1 cellular context compared by ENCODE assay signal in the genomic region with DNA sequence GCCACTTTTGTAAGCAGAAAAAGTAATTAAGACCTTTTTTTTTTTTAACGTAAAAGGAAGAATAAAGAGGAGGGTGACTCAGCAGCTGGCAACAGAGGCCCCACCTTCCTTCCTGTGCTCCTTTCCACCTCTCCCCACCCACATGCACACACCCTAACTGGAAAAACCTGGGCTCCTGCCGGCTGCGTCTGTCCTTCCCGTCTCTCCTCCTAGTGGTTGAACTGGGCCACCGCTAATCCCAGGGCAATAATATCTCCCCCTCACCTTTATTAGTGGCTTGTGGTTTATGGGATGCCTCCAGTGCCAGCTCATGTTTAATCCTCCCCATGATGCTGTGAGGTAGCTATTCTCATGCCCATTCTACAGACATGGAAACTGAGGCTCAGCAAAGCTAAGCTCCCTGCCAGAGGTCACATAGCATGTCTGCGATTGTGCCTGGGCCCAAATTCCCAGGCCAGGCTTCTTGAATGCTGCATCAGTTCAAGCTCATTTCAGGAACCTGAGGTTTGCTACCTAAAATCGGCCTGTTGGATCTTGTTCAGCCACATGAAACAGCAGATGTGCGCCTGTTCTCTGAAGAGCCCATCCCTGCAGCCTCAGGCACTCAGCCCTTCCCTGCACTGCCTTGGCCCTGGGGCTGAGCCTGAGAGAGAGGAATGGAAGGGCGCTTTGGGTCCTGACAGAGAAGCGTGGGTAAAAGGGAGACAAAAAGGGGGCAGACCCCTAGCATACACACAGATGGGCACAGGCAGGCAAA.
TF ChIP-seq lines count a peak whose summit lies in the region.

No MANE protein-coding gene starts in this region.

TF ChIP-seq in K562, 482 proteins besides CTCF, POLR2A, EP300 and RAD21 (continued from another document and continues in another):
- TF ChIP-seq, protein P1, sequence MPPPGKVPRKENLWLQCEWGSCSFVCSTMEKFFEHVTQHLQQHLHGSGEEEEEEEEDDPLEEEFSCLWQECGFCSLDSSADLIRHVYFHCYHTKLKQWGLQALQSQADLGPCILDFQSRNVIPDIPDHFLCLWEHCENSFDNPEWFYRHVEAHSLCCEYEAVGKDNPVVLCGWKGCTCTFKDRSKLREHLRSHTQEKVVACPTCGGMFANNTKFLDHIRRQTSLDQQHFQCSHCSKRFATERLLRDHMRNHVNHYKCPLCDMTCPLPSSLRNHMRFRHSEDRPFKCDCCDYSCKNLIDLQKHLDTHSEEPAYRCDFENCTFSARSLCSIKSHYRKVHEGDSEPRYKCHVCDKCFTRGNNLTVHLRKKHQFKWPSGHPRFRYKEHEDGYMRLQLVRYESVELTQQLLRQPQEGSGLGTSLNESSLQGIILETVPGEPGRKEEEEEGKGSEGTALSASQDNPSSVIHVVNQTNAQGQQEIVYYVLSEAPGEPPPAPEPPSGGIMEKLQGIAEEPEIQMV (tag; conservative IDR thresholded peaks at IDR 0.05; ENCODE audit: low read depth) = no peak
- TF ChIP-seq ETV6 (IDR thresholded peaks at IDR 0.05; ENCODE audit: borderline replicate concordance in 1 of 2, low read depth in 2 of 2, low read length in 1 of 2) (no peak), ETV6 (CRISPR knock-in tag; IDR thresholded peaks at IDR 0.05; ENCODE audit: borderline replicate concordance) (no peak), POLR2AphosphoS5 (IDR thresholded peaks at IDR 0.05; ENCODE audit: control insufficient read depth, insufficient read depth, low read depth, low read length) (0 out of 2 replicates have a peak, but pooled peaks have one; percentile 17), CBX1 (IDR thresholded peaks at IDR 0.05; ENCODE audit: low read depth) (peak; percentile 93; the same call in 1 of the 2 replicates), ESRRA (IDR thresholded peaks at IDR 0.05; ENCODE audit: borderline replicate concordance, low read depth) (peak; percentile 90), NFE2 (IDR thresholded peaks at IDR 0.05; ENCODE audit: low read depth) (peak; percentile 86), DMBX1 (CRISPR knock-in tag; IDR thresholded peaks at IDR 0.05; ENCODE audit: borderline replicate concordance) (peak; percentile 34; the same call in 1 of the 2 replicates), HNRNPUL1 (IDR thresholded peaks at IDR 0.05; ENCODE audit: low read length) (0 out of 2 replicates have a peak, but pooled peaks have one; percentile 42), RB1 (IDR thresholded peaks at IDR 0.05; ENCODE audit: low read depth) (peak; percentile 26; the same call in 1 of the 2 replicates), ZNF212 (CRISPR knock-in tag; IDR thresholded peaks at IDR 0.05) (no peak), HDGF (IDR thresholded peaks at IDR 0.05) (peak; percentile 94), GABPA (tag; conservative IDR thresholded peaks at IDR 0.05; ENCODE audit: low read depth) (0 out of 2 replicates have a peak, but pooled peaks have one; percentile 21), CBX3 (IDR thresholded peaks at IDR 0.05; ENCODE audit: borderline replicate concordance in 1 of 2, low read length in 2 of 2) (peak in 1 of 2 experiments; percentile 79; a peak in 1 of 3 replicates), C11orf30 (IDR thresholded peaks at IDR 0.05; ENCODE audit: low read depth) (peak; percentile 81), ZNF24 (IDR thresholded peaks at IDR 0.05) (peak; percentile 78), SOX6 (IDR thresholded peaks at IDR 0.05) (peak; percentile 50; the same call in 1 of the 2 replicates), CHD4 (IDR thresholded peaks at IDR 0.05; ENCODE audit: insufficient read depth, insufficient replicate concordance, low read depth, low read length, poor library complexity, severe bottlenecking) (peak; percentile 82), RBM34 (IDR thresholded peaks at IDR 0.05; ENCODE audit: borderline replicate concordance, insufficient read depth, low read length) (no peak), ZNF175 (CRISPR knock-in tag; IDR thresholded peaks at IDR 0.05; ENCODE audit: low read depth) (0 out of 2 replicates have a peak, but pooled peaks have one; percentile 31), FOXK2 (conservative IDR thresholded peaks at IDR 0.05 in 1 of 2, IDR thresholded peaks at IDR 0.05 in 1 of 2; ENCODE audit: low read depth in 2 of 2) (0 out of 4 replicates have a peak, but pooled peaks of 1 of the 2 experiments have one; percentile 36), TOE1 (IDR thresholded peaks at IDR 0.05; ENCODE audit: borderline replicate concordance) (peak; percentile 47; the same call in 1 of the 2 replicates), TOE1 (CRISPR knock-in tag; IDR thresholded peaks at IDR 0.05; ENCODE audit: borderline replicate concordance, low read depth) (no peak), ADNP (tag; IDR thresholded peaks at IDR 0.05) (peak; percentile 97), STAT5A (IDR thresholded peaks at IDR 0.05; ENCODE audit: borderline replicate concordance, low read length) (no peak), SMAD4 (CRISPR knock-in tag; conservative IDR thresholded peaks at IDR 0.05) (peak; percentile 48; the same call in 1 of the 2 replicates), SMARCA5 (IDR thresholded peaks at IDR 0.05) (peak; percentile 99), ZFP1 (CRISPR knock-in tag; IDR thresholded peaks at IDR 0.05) (no peak), ARID1B (IDR thresholded peaks at IDR 0.05) (peak; percentile 54; the same call in 1 of the 2 replicates), IFI16 (CRISPR knock-in tag; IDR thresholded peaks at IDR 0.05) (no peak), GATAD2A (IDR thresholded peaks at IDR 0.05) (peak; percentile 44; the same call in 1 of the 2 replicates), CREM (IDR thresholded peaks at IDR 0.05; ENCODE audit: low read depth) (peak; percentile 15; the same call in 1 of the 2 replicates), EGR1 (conservative IDR thresholded peaks at IDR 0.05) (peak; percentile 59), FOXM1 (IDR thresholded peaks at IDR 0.05; ENCODE audit: low read depth) (peak; percentile 36; the same call in 1 of the 2 replicates), FOXM1 (CRISPR knock-in tag; IDR thresholded peaks at IDR 0.05; ENCODE audit: low read depth) (no peak), SAFB (IDR thresholded peaks at IDR 0.05; ENCODE audit: borderline replicate concordance, low read depth, low read length) (no peak), PHF20 (IDR thresholded peaks at IDR 0.05; ENCODE audit: partially characterized antibody) (peak; percentile 76), ATF7 (IDR thresholded peaks at IDR 0.05) (no peak), COPS2 (conservative IDR thresholded peaks at IDR 0.05) (no peak), MTA1 (IDR thresholded peaks at IDR 0.05; ENCODE audit: borderline replicate concordance) (peak; percentile 63; the same call in 1 of the 2 replicates), CTBP1 (IDR thresholded peaks at IDR 0.05; ENCODE audit: borderline replicate concordance) (peak; percentile 69; the same call in 1 of the 2 replicates), NFIC (IDR thresholded peaks at IDR 0.05) (peak; percentile 24; the same call in 1 of the 2 replicates), KDM5B (IDR thresholded peaks at IDR 0.05; ENCODE audit: insufficient replicate concordance, low read depth, low read length) (no peak), MAFK (IDR thresholded peaks at IDR 0.05; ENCODE audit: low read length) (peak; percentile 57; the same call in 1 of the 2 replicates), RBM25 (IDR thresholded peaks at IDR 0.05; ENCODE audit: low read depth, low read length, severe bottlenecking) (peak; percentile 98), ZNF384 (IDR thresholded peaks at IDR 0.05; ENCODE audit: low read depth, low read length) (no peak)
- TF ChIP-seq, protein P2, sequence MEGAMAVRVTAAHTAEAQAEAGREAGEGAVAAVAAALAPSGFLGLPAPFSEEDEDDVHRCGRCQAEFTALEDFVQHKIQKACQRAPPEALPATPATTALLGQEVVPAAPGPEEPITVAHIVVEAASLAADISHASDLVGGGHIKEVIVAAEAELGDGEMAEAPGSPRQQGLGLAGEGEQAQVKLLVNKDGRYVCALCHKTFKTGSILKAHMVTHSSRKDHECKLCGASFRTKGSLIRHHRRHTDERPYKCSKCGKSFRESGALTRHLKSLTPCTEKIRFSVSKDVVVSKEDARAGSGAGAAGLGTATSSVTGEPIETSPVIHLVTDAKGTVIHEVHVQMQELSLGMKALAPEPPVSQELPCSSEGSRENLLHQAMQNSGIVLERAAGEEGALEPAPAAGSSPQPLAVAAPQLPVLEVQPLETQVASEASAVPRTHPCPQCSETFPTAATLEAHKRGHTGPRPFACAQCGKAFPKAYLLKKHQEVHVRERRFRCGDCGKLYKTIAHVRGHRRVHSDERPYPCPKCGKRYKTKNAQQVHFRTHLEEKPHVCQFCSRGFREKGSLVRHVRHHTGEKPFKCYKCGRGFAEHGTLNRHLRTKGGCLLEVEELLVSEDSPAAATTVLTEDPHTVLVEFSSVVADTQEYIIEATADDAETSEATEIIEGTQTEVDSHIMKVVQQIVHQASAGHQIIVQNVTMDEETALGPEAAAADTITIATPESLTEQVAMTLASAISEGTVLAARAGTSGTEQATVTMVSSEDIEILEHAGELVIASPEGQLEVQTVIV (CRISPR knock-in tag; IDR thresholded peaks at IDR 0.05; ENCODE audit: borderline replicate concordance) = no peak
- TF ChIP-seq, protein P3, sequence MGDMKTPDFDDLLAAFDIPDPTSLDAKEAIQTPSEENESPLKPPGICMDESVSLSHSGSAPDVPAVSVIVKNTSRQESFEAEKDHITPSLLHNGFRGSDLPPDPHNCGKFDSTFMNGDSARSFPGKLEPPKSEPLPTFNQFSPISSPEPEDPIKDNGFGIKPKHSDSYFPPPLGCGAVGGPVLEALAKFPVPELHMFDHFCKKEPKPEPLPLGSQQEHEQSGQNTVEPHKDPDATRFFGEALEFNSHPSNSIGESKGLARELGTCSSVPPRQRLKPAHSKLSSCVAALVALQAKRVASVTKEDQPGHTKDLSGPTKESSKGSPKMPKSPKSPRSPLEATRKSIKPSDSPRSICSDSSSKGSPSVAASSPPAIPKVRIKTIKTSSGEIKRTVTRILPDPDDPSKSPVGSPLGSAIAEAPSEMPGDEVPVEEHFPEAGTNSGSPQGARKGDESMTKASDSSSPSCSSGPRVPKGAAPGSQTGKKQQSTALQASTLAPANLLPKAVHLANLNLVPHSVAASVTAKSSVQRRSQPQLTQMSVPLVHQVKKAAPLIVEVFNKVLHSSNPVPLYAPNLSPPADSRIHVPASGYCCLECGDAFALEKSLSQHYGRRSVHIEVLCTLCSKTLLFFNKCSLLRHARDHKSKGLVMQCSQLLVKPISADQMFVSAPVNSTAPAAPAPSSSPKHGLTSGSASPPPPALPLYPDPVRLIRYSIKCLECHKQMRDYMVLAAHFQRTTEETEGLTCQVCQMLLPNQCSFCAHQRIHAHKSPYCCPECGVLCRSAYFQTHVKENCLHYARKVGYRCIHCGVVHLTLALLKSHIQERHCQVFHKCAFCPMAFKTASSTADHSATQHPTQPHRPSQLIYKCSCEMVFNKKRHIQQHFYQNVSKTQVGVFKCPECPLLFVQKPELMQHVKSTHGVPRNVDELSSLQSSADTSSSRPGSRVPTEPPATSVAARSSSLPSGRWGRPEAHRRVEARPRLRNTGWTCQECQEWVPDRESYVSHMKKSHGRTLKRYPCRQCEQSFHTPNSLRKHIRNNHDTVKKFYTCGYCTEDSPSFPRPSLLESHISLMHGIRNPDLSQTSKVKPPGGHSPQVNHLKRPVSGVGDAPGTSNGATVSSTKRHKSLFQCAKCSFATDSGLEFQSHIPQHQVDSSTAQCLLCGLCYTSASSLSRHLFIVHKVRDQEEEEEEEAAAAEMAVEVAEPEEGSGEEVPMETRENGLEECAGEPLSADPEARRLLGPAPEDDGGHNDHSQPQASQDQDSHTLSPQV (IDR thresholded peaks at IDR 0.05) = peak; percentile 64
- TF ChIP-seq, protein P4, sequence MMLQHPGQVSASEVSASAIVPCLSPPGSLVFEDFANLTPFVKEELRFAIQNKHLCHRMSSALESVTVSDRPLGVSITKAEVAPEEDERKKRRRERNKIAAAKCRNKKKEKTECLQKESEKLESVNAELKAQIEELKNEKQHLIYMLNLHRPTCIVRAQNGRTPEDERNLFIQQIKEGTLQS (IDR thresholded peaks at IDR 0.05) = peak; percentile 48; the same call in 1 of the 2 replicates
- TF ChIP-seq, protein P4 (CRISPR knock-in tag; conservative IDR thresholded peaks at IDR 0.05) = no peak
- TF ChIP-seq, protein P5, sequence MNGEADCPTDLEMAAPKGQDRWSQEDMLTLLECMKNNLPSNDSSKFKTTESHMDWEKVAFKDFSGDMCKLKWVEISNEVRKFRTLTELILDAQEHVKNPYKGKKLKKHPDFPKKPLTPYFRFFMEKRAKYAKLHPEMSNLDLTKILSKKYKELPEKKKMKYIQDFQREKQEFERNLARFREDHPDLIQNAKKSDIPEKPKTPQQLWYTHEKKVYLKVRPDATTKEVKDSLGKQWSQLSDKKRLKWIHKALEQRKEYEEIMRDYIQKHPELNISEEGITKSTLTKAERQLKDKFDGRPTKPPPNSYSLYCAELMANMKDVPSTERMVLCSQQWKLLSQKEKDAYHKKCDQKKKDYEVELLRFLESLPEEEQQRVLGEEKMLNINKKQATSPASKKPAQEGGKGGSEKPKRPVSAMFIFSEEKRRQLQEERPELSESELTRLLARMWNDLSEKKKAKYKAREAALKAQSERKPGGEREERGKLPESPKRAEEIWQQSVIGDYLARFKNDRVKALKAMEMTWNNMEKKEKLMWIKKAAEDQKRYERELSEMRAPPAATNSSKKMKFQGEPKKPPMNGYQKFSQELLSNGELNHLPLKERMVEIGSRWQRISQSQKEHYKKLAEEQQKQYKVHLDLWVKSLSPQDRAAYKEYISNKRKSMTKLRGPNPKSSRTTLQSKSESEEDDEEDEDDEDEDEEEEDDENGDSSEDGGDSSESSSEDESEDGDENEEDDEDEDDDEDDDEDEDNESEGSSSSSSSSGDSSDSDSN (IDR thresholded peaks at IDR 0.05; ENCODE audit: borderline replicate concordance in 1 of 2, low read depth in 2 of 2, low read length in 2 of 2) = no peak
- TF ChIP-seq, protein P6, sequence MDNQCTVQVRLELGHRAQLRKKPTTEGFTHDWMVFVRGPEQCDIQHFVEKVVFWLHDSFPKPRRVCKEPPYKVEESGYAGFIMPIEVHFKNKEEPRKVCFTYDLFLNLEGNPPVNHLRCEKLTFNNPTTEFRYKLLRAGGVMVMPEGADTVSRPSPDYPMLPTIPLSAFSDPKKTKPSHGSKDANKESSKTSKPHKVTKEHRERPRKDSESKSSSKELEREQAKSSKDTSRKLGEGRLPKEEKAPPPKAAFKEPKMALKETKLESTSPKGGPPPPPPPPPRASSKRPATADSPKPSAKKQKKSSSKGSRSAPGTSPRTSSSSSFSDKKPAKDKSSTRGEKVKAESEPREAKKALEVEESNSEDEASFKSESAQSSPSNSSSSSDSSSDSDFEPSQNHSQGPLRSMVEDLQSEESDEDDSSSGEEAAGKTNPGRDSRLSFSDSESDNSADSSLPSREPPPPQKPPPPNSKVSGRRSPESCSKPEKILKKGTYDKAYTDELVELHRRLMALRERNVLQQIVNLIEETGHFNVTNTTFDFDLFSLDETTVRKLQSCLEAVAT (IDR thresholded peaks at IDR 0.05) = peak in 1 of 2 experiments; percentile 72; a peak in 2 of 4 replicates
- TF ChIP-seq, protein P7, sequence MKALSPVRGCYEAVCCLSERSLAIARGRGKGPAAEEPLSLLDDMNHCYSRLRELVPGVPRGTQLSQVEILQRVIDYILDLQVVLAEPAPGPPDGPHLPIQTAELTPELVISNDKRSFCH (CRISPR knock-in tag; IDR thresholded peaks at IDR 0.05) = no peak
- TF ChIP-seq, protein P7 (tag; IDR thresholded peaks at IDR 0.05) = 0 out of 2 replicates have a peak, but pooled peaks have one; percentile 23
